8 cellular contexts compared by ENCODE assay signal in the genomic region with DNA sequence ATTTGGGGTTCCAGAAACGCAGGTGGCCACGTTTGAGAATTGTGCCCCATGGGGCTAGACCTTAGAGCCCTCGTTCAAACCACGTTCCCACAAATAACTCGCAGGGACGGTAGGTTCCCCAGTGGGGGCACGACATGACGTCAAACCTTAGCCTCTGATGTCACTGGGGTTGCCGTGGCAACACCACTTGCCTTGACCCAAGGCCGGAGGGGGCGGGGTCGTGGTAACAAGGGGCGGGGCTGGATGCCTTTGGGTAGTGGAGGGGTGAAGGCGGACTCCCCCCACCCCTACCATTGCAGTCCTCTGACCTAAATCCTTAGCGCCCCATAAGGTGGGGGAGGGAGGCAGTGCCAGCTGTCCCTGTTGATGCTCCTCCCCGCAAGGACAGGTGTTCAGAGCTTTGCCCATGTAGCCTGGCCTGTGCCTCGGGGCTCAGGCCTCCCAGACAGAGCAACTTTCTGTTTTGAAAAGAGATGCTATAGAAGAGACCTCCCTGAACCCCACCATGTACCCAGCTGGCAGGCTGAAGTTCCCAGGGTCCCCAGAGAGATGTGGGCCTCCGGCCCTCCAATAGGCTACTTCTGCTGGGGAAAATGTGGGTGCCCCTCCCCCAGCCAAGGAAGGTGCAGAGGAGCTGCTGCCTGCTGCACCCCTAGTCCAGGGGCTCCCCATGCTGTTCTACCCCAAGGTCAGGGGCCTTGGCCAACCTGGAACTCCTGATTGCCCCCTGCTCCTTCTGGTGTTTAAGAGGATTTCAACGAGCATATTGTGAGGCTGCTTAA. TPM values are rescaled to one million over a fixed set of nuclear protein-coding genes. Genes with fewer than 3 reads are reported as not detected.
DNase-seq lines count a peak whose midpoint lies in the region; ATAC-seq and TF ChIP-seq lines count a peak whose summit lies in the region.

No MANE protein-coding gene starts in this region.

- peaks cover 27% of the 10 kb centered on the region for H3K27me3 Mint-ChIP-seq in endodermal cell (ENCODE audit: insufficient read depth)

- H3K36me3 ChIP-seq in endodermal cell (ENCODE audit: control insufficient read depth, insufficient read depth, low read length): peaks cover 2% of the 10 kb centered on the region
- no peaks in the 10 kb centered on the region for H3K36me3 ChIP-seq in rectal smooth muscle tissue (ENCODE audit: control insufficient read depth, insufficient read depth, low read length)

- TF ChIP-seq CTCF in endodermal cell (conservative IDR thresholded peaks at IDR 0.05): no peak

- 77 to 88% methylated on average over 4 to 15 of the region's 19 CpGs for WGBS in endodermal cell (ENCODE audit: insufficient coverage in 1 of 2, insufficient read length in 1 of 2), 2 experiments

- H3K36me3 Mint-ChIP-seq in endodermal cell (ENCODE audit: low read depth): peaks cover 2% of the 10 kb centered on the region

- peaks cover 12% of the 10 kb centered on the region for H3K27me3 ChIP-seq in endodermal cell (ENCODE audit: control insufficient read depth, insufficient read depth, low read length, poor library complexity, severe bottlenecking)
- no peaks in the 10 kb centered on the region for H3K27me3 ChIP-seq in rectal smooth muscle tissue (ENCODE audit: control insufficient read depth, insufficient read depth, low read length)

- no peaks in the 10 kb centered on the region for H3K9me3 ChIP-seq in endodermal cell (ENCODE audit: control insufficient read depth, low read length)

- H3K9me3 Mint-ChIP-seq in endodermal cell: no peaks in the 10 kb centered on the region

- DNase-seq in DMS 273 (lab: John Stamatoyannopoulos, UW; ENCODE audit: unreplicated experiment) (peak; percentile 74), DMS 273 treated with DMSO at 0.1 percent for 48 hours (lab: John Stamatoyannopoulos, UW) (no peak), NCI-H69 (lab: John Stamatoyannopoulos, UW) (peak; percentile 85), endodermal cell (peak; percentile 83), DMS79 treated with DMSO at 0.1 percent for 48 hours (lab: John Stamatoyannopoulos, UW) (no peak), cerebellar nuclear complex (lab: John Stamatoyannopoulos, UW) (no peak)

- peak overlapping the region; percentile 67 for H3K9ac ChIP-seq in endodermal cell (ENCODE audit: extremely low read depth, low read length, poor library complexity, severe bottlenecking)
- H3K9ac ChIP-seq in rectal smooth muscle tissue (ENCODE audit: low read length): no peak overlapping the region

- ATAC-seq in GM21825 (IDR thresholded peaks at IDR 0.05; ENCODE audit: unreplicated experiment): no peak

- H3K4me1 ChIP-seq in endodermal cell (ENCODE audit: control insufficient read depth, insufficient read depth, low read length): peaks cover 24% of the 10 kb centered on the region
- H3K4me1 ChIP-seq in rectal smooth muscle tissue (ENCODE audit: control insufficient read depth, insufficient read depth, low read length): peaks cover 26% of the 10 kb centered on the region

- H3K27ac ChIP-seq in endodermal cell (ENCODE audit: low read depth, low read length) (no peak overlapping the region), rectal smooth muscle tissue (ENCODE audit: low read depth, low read length) (peak overlapping the region; percentile 5)

- H3K4me3 ChIP-seq in endodermal cell (ENCODE audit: low read length) (peak overlapping the region; percentile 79), rectal smooth muscle tissue (ENCODE audit: low read length) (peak overlapping the region; percentile 48)

- no peak overlapping the region for H3K27ac Mint-ChIP-seq in endodermal cell

- H3K4me3 Mint-ChIP-seq in endodermal cell: peak overlapping the region; percentile 70

- H3K4me1 Mint-ChIP-seq in endodermal cell: peaks cover 33% of the 10 kb centered on the region

RNA-seq across cellular contexts. Expression of gene FAM222A, which starts 1.9 kb away (rescaled TPM):
- 10 to 100 TPM; 21.6 to 24.4 TPM for total RNA-seq in endodermal cell
- 8.7 TPM for polyA plus RNA-seq in endodermal cell (2013, experiment 1 of 2)
- polyA plus RNA-seq in endodermal cell (2013, experiment 2 of 2): 8.7 TPM

Comparison
In these comparisons a context has a peak if more than half of its experiments do, and no peak if none do; other contexts are left out.
1. DNase-seq: peak in DMS 273 (single experiment), NCI-H69 (single experiment) and endodermal cell (single experiment); none in DMS 273 treated with DMSO at 0.1 percent for 48 hours (single experiment), DMS79 treated with DMSO at 0.1 percent for 48 hours (single experiment) and cerebellar nuclear complex (0 of 2).